28 cellular contexts compared by ENCODE assay signal in genomic region chr7:44416941-44417340, GRCh38.
"Had no signal": no experiment of that assay in that cellular context is flagged by ENCODE, and none has a peak within 500 bp of the region (broad histone marks: within the 10 kb centered on the region; RNA-seq: fewer than 3 reads in every experiment).

No MANE protein-coding gene starts in this region.

- H3K4me1 ChIP-seq: neural progenitor cell, psoas muscle, right lobe of liver, sigmoid colon, suprapubic skin, testis, upper lobe of left lung, vagina had no signal

- H3K27ac Mint-ChIP-seq: natural killer cell; nephron; neural progenitor cell; progenitor cell of endocrine pancreas; stimulated activated memory B cell treated with anti-CD40 and anti-IgM and Interleukin-4, amounts not matched to agents 10 μg/mL and 1 μg/mL and 100 μg/mL, for 72 hours had no signal

- H3K27me3 Mint-ChIP-seq: progenitor cell of endocrine pancreas; stimulated activated memory B cell treated with anti-CD40 and anti-IgM and Interleukin-4, amounts not matched to agents 10 μg/mL and 1 μg/mL and 100 μg/mL, for 72 hours; stimulated activated naive CD8-positive, alpha-beta T cell treated with anti-CD3 and anti-CD28 coated beads, Interleukin-15, amount 100 ng/mL, for 72 hours had no signal

- H3K9me3 ChIP-seq: ovary, psoas muscle, right lobe of liver, sigmoid colon, suprapubic skin, testis, upper lobe of left lung, vagina had no signal

- H3K4me3 ChIP-seq: neural progenitor cell, ovary, psoas muscle, right lobe of liver, sigmoid colon, suprapubic skin, testis, tibial nerve, upper lobe of left lung, vagina had no signal

- H3K4me3 Mint-ChIP-seq: natural killer cell; nephron; neural progenitor cell; stimulated activated memory B cell treated with anti-CD40 and anti-IgM and Interleukin-4, amounts not matched to agents 10 μg/mL and 1 μg/mL and 100 μg/mL, for 72 hours; stimulated activated naive CD8-positive, alpha-beta T cell treated with anti-CD3 and anti-CD28 coated beads, Interleukin-15, amount 100 ng/mL, for 72 hours had no signal

- H3K27ac ChIP-seq: neural progenitor cell, ovary, parathyroid adenoma, psoas muscle, right lobe of liver, sigmoid colon, suprapubic skin, testis, tibial nerve, upper lobe of left lung, vagina had no signal

- H3K4me1 Mint-ChIP-seq: nephron, neural progenitor cell had no signal

- H3K36me3 ChIP-seq: neural progenitor cell, ovary, vagina had no signal

- DNase-seq: natural killer cell; occipital lobe; ovary; posterior cingulate gyrus; psoas muscle; right cardiac atrium; right lobe of liver; sigmoid colon; small intestine; stimulated activated CD4-positive, alpha-beta T cell treated with anti-CD3 and anti-CD28 coated beads, Interleukin-15, amount 100 ng/mL, for 24 hours; stimulated activated CD4-positive, alpha-beta T cell treated with anti-CD3 and anti-CD28 coated beads, Interleukin-4, amount 100 ng/mL, for 1 hour; stimulated activated CD4-positive, alpha-beta T cell treated with anti-CD3 and anti-CD28 coated beads, Interleukin-4, amount 100 ng/mL, for 4 hours; stimulated activated CD8-positive, alpha-beta memory T cell treated with anti-CD3 and anti-CD28 coated beads, Interleukin-4, amount 100 ng/mL, for 48 hours; stimulated activated naive CD4-positive, alpha-beta T cell; stimulated activated naive CD8-positive, alpha-beta T cell treated with anti-CD3 and anti-CD28 coated beads, Interleukin-15, amount 100 ng/mL, for 72 hours; stimulated activated naive CD8-positive, alpha-beta T cell treated with anti-CD3 and anti-CD28 coated beads, Interleukin-15, Interleukin-2, amounts not matched to agents 100 U/mL and 50 U/mL, for 24 hours; substantia nigra; testis; trophoblast cell; upper lobe of left lung had no signal

- H3K4me2 ChIP-seq: neural progenitor cell had no signal

- H3K27me3 ChIP-seq: neural progenitor cell, ovary, right lobe of liver, sigmoid colon, suprapubic skin, testis, tibial nerve, upper lobe of left lung, vagina had no signal

- ATAC-seq: natural killer cell; psoas muscle; right cardiac atrium; right lobe of liver; stimulated activated memory B cell treated with anti-CD40 and anti-IgM and Interleukin-4, amounts not matched to agents 10 μg/mL and 1 μg/mL and 100 μg/mL, for 72 hours; stimulated activated naive CD8-positive, alpha-beta T cell treated with anti-CD3 and anti-CD28 coated beads, Interleukin-15, amount 100 ng/mL, for 72 hours; stimulated activated naive CD8-positive, alpha-beta T cell treated with anti-CD3 and anti-CD28 coated beads, Interleukin-15, Interleukin-2, amounts not matched to agents 100 U/mL and 50 U/mL, for 24 hours had no signal

- H2AFZ ChIP-seq: neural progenitor cell, parathyroid adenoma had no signal

- H3K9ac ChIP-seq: neural progenitor cell, parathyroid adenoma had no signal

- H3K36me3 Mint-ChIP-seq: natural killer cell had no signal

- H3K9me3 Mint-ChIP-seq: natural killer cell, neural progenitor cell had no signal
